ENCODE assay signal across 12 cellular contexts in the genomic region with DNA sequence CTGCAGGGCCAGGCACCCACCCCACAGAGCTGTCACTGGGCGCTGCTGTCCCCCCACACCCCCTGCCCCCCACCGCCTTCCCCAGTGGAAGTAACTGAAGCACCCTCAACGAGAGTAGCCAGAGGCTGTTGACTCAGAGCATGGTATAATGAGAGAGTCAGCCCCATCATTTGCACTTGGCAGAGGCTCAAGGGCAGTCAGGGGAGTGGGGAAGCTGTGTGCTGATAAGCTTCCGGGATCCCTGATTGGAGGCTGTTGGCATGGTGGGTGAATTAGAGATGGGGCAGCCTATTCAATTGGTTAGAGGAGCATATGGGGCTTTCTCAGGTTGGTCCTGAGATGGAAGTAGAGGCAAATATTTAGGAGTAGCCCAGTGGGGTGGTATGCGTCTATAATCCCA.
DNase-seq lines count a peak whose midpoint lies in the region; TF ChIP-seq lines count a peak whose summit lies in the region.
"Had no signal": no experiment of that assay in that cellular context is flagged by ENCODE, and none has a peak within 500 bp of the region (broad histone marks: within the 10 kb centered on the region; RNA-seq: fewer than 3 reads in every experiment).

No MANE protein-coding gene starts in this region.

- no peaks in the 10 kb centered on the region for H3K9me3 Mint-ChIP-seq in brain
- no peaks in the 10 kb centered on the region for H3K9me3 Mint-ChIP-seq in activated CD4-positive, alpha-beta memory T cell treated with anti-CD3 and anti-CD28 coated beads for 36 hours
- H3K9me3 Mint-ChIP-seq: immature natural killer cell had no signal

- intact Hi-C loops in activated CD4-positive, alpha-beta memory T cell treated with anti-CD3 and anti-CD28 coated beads for 36 hours (cut with micrococcal nuclease), result no loop called here

- POLR2A ChIA-PET in activated CD4-positive, alpha-beta memory T cell treated with anti-CD3 and anti-CD28 coated beads for 36 hours (lab: Charles Lee), result no interaction called here

- no peaks in the 10 kb centered on the region for H3K36me3 Mint-ChIP-seq in brain
- no peaks in the 10 kb centered on the region for H3K36me3 Mint-ChIP-seq in activated CD4-positive, alpha-beta memory T cell treated with anti-CD3 and anti-CD28 coated beads for 36 hours
- H3K36me3 Mint-ChIP-seq: immature natural killer cell had no signal

- TF ChIP-seq CTCF in brain (conservative IDR thresholded peaks at IDR 0.05), result no peak

- H3K27ac Mint-ChIP-seq in brain, result peak overlapping the region in 3 of 5 experiments; percentile 10 to 81 (median 21)
- H3K27ac Mint-ChIP-seq in activated CD4-positive, alpha-beta memory T cell treated with anti-CD3 and anti-CD28 coated beads for 36 hours, result no peak overlapping the region
- H3K27ac Mint-ChIP-seq: immature natural killer cell had no signal

- peaks cover 13% of the 10 kb centered on the region for H3K4me1 Mint-ChIP-seq in brain
- no peaks in the 10 kb centered on the region for H3K4me1 Mint-ChIP-seq in activated CD4-positive, alpha-beta memory T cell treated with anti-CD3 and anti-CD28 coated beads for 36 hours (ENCODE audit: low read depth)
- H3K4me1 Mint-ChIP-seq: immature natural killer cell had no signal

- peaks cover 3% of the 10 kb centered on the region for H3K27me3 Mint-ChIP-seq in brain
- peaks cover 4% of the 10 kb centered on the region for H3K27me3 Mint-ChIP-seq in activated CD4-positive, alpha-beta memory T cell treated with anti-CD3 and anti-CD28 coated beads for 36 hours

- CTCF ChIA-PET in activated CD4-positive, alpha-beta memory T cell treated with anti-CD3 and anti-CD28 coated beads for 36 hours (lab: Charles Lee), result interaction anchor here (0.5 kb wide), 1 partner anchor 26 kb away, joined by 5 read pairs; no protein-coding TSS in a partner anchor

- no peak overlapping the region for H3K4me3 Mint-ChIP-seq in brain
- no peak overlapping the region for H3K4me3 Mint-ChIP-seq in activated CD4-positive, alpha-beta memory T cell treated with anti-CD3 and anti-CD28 coated beads for 36 hours
- H3K4me3 Mint-ChIP-seq: immature natural killer cell had no signal

- peak; percentile 10 for DNase-seq in DMS 273 treated with DMSO at 0.1 percent for 48 hours (lab: John Stamatoyannopoulos, UW)
- DNase-seq in NCI-H128 (lab: John Stamatoyannopoulos, UW; ENCODE audit: unreplicated experiment), result peak; percentile 49
- DNase-seq in NCI-H748 treated with DMSO at 0.1 percent for 48 hours (lab: John Stamatoyannopoulos, UW), result peak; percentile 70
- no peak for DNase-seq in NCI-H526 treated with DMSO at 0.1 percent for 48 hours (lab: John Stamatoyannopoulos, UW)
- no peak for DNase-seq in SKM-1 treated with dmso at 0.1 percent for 144 hours (lab: John Stamatoyannopoulos, UW; ENCODE audit: unreplicated experiment)
- no peak for DNase-seq in activated CD4-positive, alpha-beta memory T cell treated with anti-CD3 and anti-CD28 coated beads for 36 hours
- no peak for DNase-seq in NCI-H446 (lab: John Stamatoyannopoulos, UW)
- DNase-seq: immature natural killer cell; Kasumi-1; psoas muscle; stimulated activated CD4-positive, alpha-beta T cell treated with anti-CD3 and anti-CD28 coated beads, Interleukin-2, amount 100 ng/mL, for 24 hours had no signal

Comparison
In these comparisons a context has a peak if more than half of its experiments do, and no peak if none do; other contexts are left out.
1. DNase-seq: peak in DMS 273 treated with DMSO at 0.1 percent for 48 hours (single experiment), NCI-H128 (single experiment) and NCI-H748 treated with DMSO at 0.1 percent for 48 hours (single experiment); none in NCI-H526 treated with DMSO at 0.1 percent for 48 hours (single experiment), SKM-1 treated with dmso at 0.1 percent for 144 hours (single experiment), activated CD4-positive, alpha-beta memory T cell treated with anti-CD3 and anti-CD28 coated beads for 36 hours (single experiment) and NCI-H446 (0 of 2).